ENCODE assay signal across 17 cellular contexts in the genomic region with DNA sequence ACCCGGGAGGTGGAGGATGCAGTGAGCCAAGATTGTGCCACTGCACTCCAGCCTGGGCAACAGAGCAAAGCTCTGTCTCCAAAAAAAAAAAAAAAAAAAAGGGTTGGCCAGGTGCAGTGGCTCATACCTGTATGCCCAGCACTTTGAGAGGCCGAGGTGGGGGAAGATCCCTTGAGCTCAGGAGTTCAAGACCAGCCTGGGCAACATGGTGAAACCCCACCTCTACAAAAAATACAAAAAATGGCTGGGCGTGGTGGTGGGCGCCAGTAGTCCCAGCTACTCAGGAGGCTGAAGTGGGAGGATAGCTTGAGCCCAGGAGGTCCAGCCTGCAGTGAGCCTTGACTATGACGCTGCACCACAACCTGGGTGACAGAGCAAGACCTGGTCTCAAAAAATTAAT. TPM values are rescaled to one million over a fixed set of nuclear protein-coding genes. Genes with fewer than 3 reads are reported as not detected.
DNase-seq lines count a peak whose midpoint lies in the region; ATAC-seq, FAIRE-seq and TF ChIP-seq lines count a peak whose summit lies in the region.
"Not testable (repeated sequence)": the region's sequence is repeated elsewhere in the genome, so short reads cannot be mapped to it uniquely, and the experiment has no call there.
"Had no signal": no experiment of that assay in that cellular context is flagged by ENCODE, and none has a peak within 500 bp of the region (broad histone marks: within the 10 kb centered on the region; RNA-seq: fewer than 3 reads in every experiment).

No MANE protein-coding gene starts in this region.

- peak overlapping the region; percentile 81 for H3K4me2 ChIP-seq in astrocyte (ENCODE audit: low read length)
- H3K4me2 ChIP-seq in H1 (ENCODE audit: insufficient read depth in 1 of 2, low read depth in 2 of 2, low read length in 2 of 2) = peak overlapping the region in 1 of 2 experiments; percentile 93; a peak in 1 of 4 replicates
- H3K4me2 ChIP-seq in mesenchymal stem cell (ENCODE audit: low read length, poor library complexity, severe bottlenecking) = peak overlapping the region; percentile 96

- H3K4me3 Mint-ChIP-seq in astrocyte (ENCODE audit: unreplicated experiment) = not testable (repeated sequence)

- H3K36me3 Mint-ChIP-seq in astrocyte (ENCODE audit: low read depth, unreplicated experiment) = not testable (repeated sequence)

- H3K27ac Mint-ChIP-seq in astrocyte (ENCODE audit: unreplicated experiment) = not testable (repeated sequence)

- H3K27me3 ChIP-seq in BJ (ENCODE audit: control insufficient read depth, insufficient read depth, low read length); NT2/D1 (ENCODE audit: insufficient read depth, insufficient read length); astrocyte (ENCODE audit: insufficient read depth, low read length); H1 (replicated peaks in 1 of 4; ENCODE audit: control insufficient read depth in 3 of 4, extremely low read depth in 1 of 4, insufficient read depth in 3 of 4, low read length in 3 of 4); gastroesophageal sphincter; mesenchymal stem cell (ENCODE audit: control insufficient read depth in 1 of 2, insufficient read depth in 1 of 2, low read length in 2 of 2); rectal smooth muscle tissue (ENCODE audit: control insufficient read depth, insufficient read depth, low read length); thoracic aorta (replicated peaks; ENCODE audit: insufficient read depth): not testable (repeated sequence)

- H3K4me1 ChIP-seq in NT2/D1 (ENCODE audit: insufficient read depth, insufficient read length) (peaks cover 30% of the 10 kb centered on the region), astrocyte (ENCODE audit: insufficient read depth, low read length) (peaks cover 50% of the 10 kb centered on the region), H1 (replicated peaks in 1 of 4; ENCODE audit: control insufficient read depth in 3 of 4, insufficient read depth in 4 of 4, low read length in 3 of 4) (peaks cover 10 to 35% (median 29%) of the 10 kb centered on the region in 4 experiments), gastroesophageal sphincter (peaks cover 14 to 74% (median 50%) of the 10 kb centered on the region in 3 donors), mesenchymal stem cell (ENCODE audit: control insufficient read depth, insufficient read depth, low read depth, low read length) (peaks cover 47% of the 10 kb centered on the region), rectal smooth muscle tissue (ENCODE audit: control insufficient read depth, insufficient read depth, low read length) (peaks cover 48% of the 10 kb centered on the region), thoracic aorta (ENCODE audit: control insufficient read depth in 1 of 2, low read depth in 2 of 2) (peaks cover 45 to 64% of the 10 kb centered on the region in 2 donors)

- H4K8ac ChIP-seq in H1 (ENCODE audit: extremely low read depth, insufficient read depth, low read length); mesenchymal stem cell (ENCODE audit: low read length): not testable (repeated sequence)

- not testable (repeated sequence) for H2BK5ac ChIP-seq in H1 (ENCODE audit: low read depth, low read length); mesenchymal stem cell (ENCODE audit: low read depth, low read length, poor library complexity, severe bottlenecking)

- H3K9ac ChIP-seq in NT2/D1 (ENCODE audit: insufficient read length, low read depth) = peak overlapping the region; percentile 96
- H3K9ac ChIP-seq in astrocyte (ENCODE audit: low read length); H1 (replicated peaks in 1 of 4; ENCODE audit: extremely low read depth in 1 of 4, low read depth in 3 of 4, low read length in 3 of 4); rectal smooth muscle tissue (ENCODE audit: low read length): not testable (repeated sequence)
- H3K9ac ChIP-seq in mesenchymal stem cell (ENCODE audit: low read length) = peak overlapping the region; percentile 96

- not testable (repeated sequence) for H3K23ac ChIP-seq in H1 (ENCODE audit: insufficient read length); mesenchymal stem cell (ENCODE audit: low read length in 2 of 2)

- H2AK5ac ChIP-seq in H1 (ENCODE audit: low read depth, low read length); mesenchymal stem cell (ENCODE audit: low read length, severe bottlenecking): not testable (repeated sequence)

- H3K14ac ChIP-seq in H1 (ENCODE audit: insufficient read length); mesenchymal stem cell (ENCODE audit: low read length in 2 of 2): not testable (repeated sequence)

- H2BK15ac ChIP-seq in H1 (ENCODE audit: low read length); mesenchymal stem cell (ENCODE audit: low read depth, poor library complexity, severe bottlenecking): not testable (repeated sequence)

- H3K4me1 Mint-ChIP-seq in astrocyte (ENCODE audit: low read depth, unreplicated experiment) = peaks cover 19% of the 10 kb centered on the region

- H3K27ac ChIP-seq in astrocyte (ENCODE audit: low read depth, low read length); H1 (ENCODE audit: low read depth, low read length); mesenchymal stem cell (ENCODE audit: low read length, poor library complexity, severe bottlenecking): not testable (repeated sequence)
- H3K27ac ChIP-seq in gastroesophageal sphincter (peak overlapping the region; percentile 70 to 100 (median 92)), rectal smooth muscle tissue (ENCODE audit: low read depth, low read length) (peak overlapping the region; percentile 74), thoracic aorta (peak overlapping the region; percentile 98 to 99)

- 0 out of 2 replicates have a peak overlapping the region, but pooled peaks have one; percentile 90 for H2BK12ac ChIP-seq in H1 (ENCODE audit: low read depth, low read length)
- H2BK12ac ChIP-seq in mesenchymal stem cell (ENCODE audit: low read length in 2 of 2) = not testable (repeated sequence)

- H4K5ac ChIP-seq in H1 (ENCODE audit: insufficient read length, low read depth, low read length) = not testable (repeated sequence)

- H3K4ac ChIP-seq in H1 (replicated peaks; ENCODE audit: insufficient read length, low read depth, low read length) = not testable (repeated sequence)
- peak overlapping the region in 1 of 2 experiments; percentile 17 for H3K4ac ChIP-seq in mesenchymal stem cell (ENCODE audit: low read depth in 1 of 2, low read length in 2 of 2)

- not testable (repeated sequence) for TF ChIP-seq EP300 in H1 (IDR thresholded peaks at IDR 0.05; ENCODE audit: borderline replicate concordance in 1 of 2, low read depth in 2 of 2, low read length in 2 of 2); gastroesophageal sphincter (IDR thresholded peaks at IDR 0.05)

- peaks cover 20% of the 10 kb centered on the region for H4K20me1 ChIP-seq in astrocyte (ENCODE audit: insufficient read depth, low read length)
- not testable (repeated sequence) for H4K20me1 ChIP-seq in H1 (replicated peaks in 1 of 2; ENCODE audit: control insufficient read depth in 1 of 2, insufficient read depth in 2 of 2, low read length in 2 of 2)

- not testable (repeated sequence) for TF ChIP-seq RAD21 in H1 (IDR thresholded peaks at IDR 0.05 in 1 of 2, conservative IDR thresholded peaks at IDR 0.05 in 1 of 2; ENCODE audit: low read depth in 2 of 2, low read length in 2 of 2)

- peaks cover 65% of the 10 kb centered on the region for H3K79me2 ChIP-seq in astrocyte (ENCODE audit: insufficient read depth, low read length)
- H3K79me2 ChIP-seq in H1 (ENCODE audit: control insufficient read depth in 1 of 2, insufficient read depth in 2 of 2, low read length in 2 of 2) = peaks cover 0 to 23% of the 10 kb centered on the region in 2 experiments; a peak in 1 of 4 replicates

- WGBS in H1 (ENCODE audit: extremely low coverage in 1 of 2, insufficient coverage in 1 of 2, insufficient read length in 1 of 2, insufficient replicate concordance in 2 of 2, low coverage in 1 of 2, low lambda C conversion rate in 2 of 2, missing lambda C conversion rate in 1 of 2), 2 experiments = 91% methylated on average over 3 of the region's 5 CpGs; no CpG with 5 or more reads in 1 of the 2 experiments
- WGBS in gastroesophageal sphincter (ENCODE audit: low coverage in 1 of 2), 2 donors = 63% methylated on average over 1 of the region's 5 CpGs; no CpG with 5 or more reads in 1 of the 2 donors
- WGBS in mesenchymal stem cell = 69% methylated on average over 3 of the region's 5 CpGs

- not testable (repeated sequence) for TF ChIP-seq POLR2A in H1 (IDR thresholded peaks at IDR 0.05; ENCODE audit: control extremely low read depth in 1 of 2, low read depth in 2 of 2, low read length in 2 of 2); gastroesophageal sphincter (IDR thresholded peaks at IDR 0.05)

- H3K9me3 Mint-ChIP-seq in astrocyte (ENCODE audit: unreplicated experiment) = not testable (repeated sequence)

- not testable (repeated sequence) for H3K27me3 Mint-ChIP-seq in astrocyte (ENCODE audit: low read depth, unreplicated experiment)

- not testable (repeated sequence) for H2BK120ac ChIP-seq in H1 (replicated peaks; ENCODE audit: low read depth, low read length); mesenchymal stem cell (ENCODE audit: low read depth, low read length)

- ATAC-seq in gastroesophageal sphincter; thoracic aorta (ENCODE audit: insufficient number of reproducible peaks, low FRiP score, low read depth): not testable (repeated sequence)

- peaks cover 16% of the 10 kb centered on the region; the same call in 1 of the 2 replicates for H3K23me2 ChIP-seq in H1 (ENCODE audit: low read depth, low read length)

- H3K18ac ChIP-seq in H1 (ENCODE audit: extremely low read depth, low read length); mesenchymal stem cell (ENCODE audit: low read depth in 1 of 2, low read length in 2 of 2): not testable (repeated sequence)

- FAIRE-seq in astrocyte (lab: Jason Lieb, UNC); H1 (lab: Jason Lieb, UNC): not testable (repeated sequence)

- H3K79me1 ChIP-seq in H1 (ENCODE audit: low read depth, low read length); mesenchymal stem cell (replicated peaks; ENCODE audit: low read length, poor library complexity, severe bottlenecking): not testable (repeated sequence)

- H4K91ac ChIP-seq in H1 (replicated peaks; ENCODE audit: insufficient read length, low read length); mesenchymal stem cell (ENCODE audit: low read length): not testable (repeated sequence)

- DNase-seq in BJ (ENCODE audit: low read depth); NT2/D1 (ENCODE audit: low read depth, low spot score); astrocyte (ENCODE audit: low read depth); H1 (ENCODE audit: low read depth in 1 of 2, low spot score in 2 of 2); mesenchymal stem cell; thoracic aorta (ENCODE audit: low spot score): not testable (repeated sequence)

- not testable (repeated sequence) for H3K9me3 ChIP-seq in NT2/D1 (ENCODE audit: insufficient read depth, low read length); astrocyte (ENCODE audit: insufficient read depth, low read depth, low read length); H1 (ENCODE audit: insufficient read depth in 2 of 2, low read depth in 1 of 2, low read length in 1 of 2); gastroesophageal sphincter; mesenchymal stem cell (ENCODE audit: control insufficient read depth, low read length); thoracic aorta

- not testable (repeated sequence) for H2AFZ ChIP-seq in astrocyte (ENCODE audit: low read depth, low read length); H1 (ENCODE audit: low read length); mesenchymal stem cell (ENCODE audit: low read depth, low read length)

- H2BK20ac ChIP-seq in H1 (ENCODE audit: low read length) = not testable (repeated sequence)

- POLR2A ChIA-PET in BJ (lab: Charles Lee) = not testable (repeated sequence)
- POLR2A ChIA-PET in H1 (lab: Charles Lee; ENCODE audit: partially characterized antibody) = interaction anchor here (1.6 kb wide), 1 partner anchor 77 kb away, joined by 5 read pairs; a partner anchor contains a TSS

- not testable (repeated sequence) for H3K56ac ChIP-seq in H1 (replicated peaks; ENCODE audit: insufficient read length, low read depth, low read length)

- H3K4me3 ChIP-seq in BJ (ENCODE audit: low read depth, low read length) (peak overlapping the region; percentile 27; the same call in 1 of the 2 replicates), NT2/D1 (ENCODE audit: insufficient read length, low read depth) (peak overlapping the region; percentile 99), gastroesophageal sphincter (peak overlapping the region in 1 of 2 donors; percentile 100), mesenchymal stem cell (ENCODE audit: insufficient read depth in 1 of 2, low read depth in 1 of 2, low read length in 2 of 2) (peak overlapping the region in 1 of 2 experiments; percentile 95), rectal smooth muscle tissue (ENCODE audit: low read length) (peak overlapping the region; percentile 22), thoracic aorta (peak overlapping the region; percentile 96)
- not testable (repeated sequence) for H3K4me3 ChIP-seq in astrocyte (ENCODE audit: insufficient read depth, low read depth, low read length); H1 (ENCODE audit: extremely low read depth in 1 of 4, insufficient read depth in 2 of 4, low read depth in 3 of 4, low read length in 4 of 4)

- CTCF ChIA-PET in BJ (lab: Yijun Ruan, JAX) (interaction anchor here (0.7 to 9.6 kb wide), 8 partner anchors 8 to 68 kb away, joined by 3 to 114 read pairs (median 3); no protein-coding TSS in a partner anchor), H1 (lab: Charles Lee; ENCODE audit: partially characterized antibody) (interaction anchor here (0.8 to 8.5 kb wide), 11 partner anchors 9 to 80 kb away, joined by 4 to 53 read pairs (median 18); a partner anchor contains a TSS)

- H3K36me3 ChIP-seq in BJ (ENCODE audit: control insufficient read depth, insufficient read depth, low read length); astrocyte (ENCODE audit: insufficient read depth, low read length); H1 (ENCODE audit: control insufficient read depth in 2 of 4, insufficient read depth in 4 of 4, low read length in 3 of 4); gastroesophageal sphincter; mesenchymal stem cell (ENCODE audit: control insufficient read depth in 1 of 2, insufficient read depth in 2 of 2, low read depth in 1 of 2, low read length in 2 of 2); rectal smooth muscle tissue (ENCODE audit: control insufficient read depth, insufficient read depth, low read length); thoracic aorta: not testable (repeated sequence)
- H3K36me3 ChIP-seq in NT2/D1 (ENCODE audit: insufficient read depth, insufficient read length, low read length) = peaks cover 16% of the 10 kb centered on the region

- not testable (repeated sequence) for TF ChIP-seq CTCF in BJ (IDR thresholded peaks at IDR 0.05; ENCODE audit: insufficient read depth, low read depth, low read length); astrocyte (IDR thresholded peaks at IDR 0.05; ENCODE audit: insufficient read depth, low read depth, low read length); H1 (IDR thresholded peaks at IDR 0.05; ENCODE audit: control extremely low read depth in 1 of 3, insufficient read depth in 1 of 3, low read depth in 1 of 3, low read length in 3 of 3); gastroesophageal sphincter (IDR thresholded peaks at IDR 0.05); thoracic aorta (IDR thresholded peaks at IDR 0.05)

RNA-seq across cellular contexts. Expression of a gene that starts 2.8 kb away (rescaled TPM):
- polyA plus RNA-seq in BJ (2011; rRNA removed) = 19.6 and 28.0 TPM in 2 replicates
- 27.5 and 31.5 TPM in 2 replicates for polyA minus RNA-seq in BJ (2011; rRNA and poly(A)+ RNA removed)
- 13.0 and 15.8 TPM in 2 replicates for total RNA-seq in astrocyte
- total RNA-seq in H1 (2021; fragmentation: NEBNext Ultra II Directional; extraction: Animal tissue kit (Norgen Biotek cat#: 25700)) = 12.6 and 13.1 TPM in 2 replicates
- polyA plus RNA-seq in H1 (2011; rRNA removed) = 8.8 and 13.9 TPM in 2 replicates
- 10.7 TPM for polyA plus RNA-seq in H1 (2011; cell fraction: cytosol; rRNA removed)
- polyA plus RNA-seq in H1 (2011; cell fraction: nucleus; rRNA removed) = 12.2 TPM
- polyA plus RNA-seq in H1 (2012, experiment 1 of 2) = 8.2 to 11.6 TPM (median 10.3 TPM) in 4 replicates
- polyA plus RNA-seq in H1 (2012, experiment 2 of 2) = 11.4 TPM
- 6.2 TPM for polyA plus RNA-seq in H1 (2013, experiment 1 of 2)
- 6.5 TPM for polyA plus RNA-seq in H1 (2013, experiment 2 of 2)
- polyA minus RNA-seq in H1 (2011; rRNA and poly(A)+ RNA removed) = 10.9 and 12.7 TPM in 2 replicates
- polyA minus RNA-seq in H1 (2011; cell fraction: cytosol; rRNA and poly(A)+ RNA removed) = 13.9 TPM
- polyA minus RNA-seq in H1 (2011; cell fraction: nucleus; rRNA and poly(A)+ RNA removed) = 19.5 TPM
- total RNA-seq in gastroesophageal sphincter = 100 to 1,000 TPM in 1 of 4 donors, 10 to 100 TPM in 3; 69.4 to 106 (median 73.0) TPM
- 26.3 TPM for polyA plus RNA-seq in mesenchymal stem cell (2013, experiment 1 of 2)
- polyA plus RNA-seq in mesenchymal stem cell (2013, experiment 2 of 2) = 26.1 TPM
- total RNA-seq in thoracic aorta = 100 to 1,000 TPM in 1 of 2 donors, 10 to 100 TPM in 1; 73.8 to 134 TPM

RNA-seq across cellular contexts. Expression of a gene that starts 47.3 kb away (rescaled TPM):
- polyA plus RNA-seq in BJ (2011; rRNA removed) (0.13 TPM in 1 of 2 replicates, not detected in the other), H1 (2011; rRNA removed) (0.28 TPM in 1 of 2 replicates, not detected in the other)
- not detected in 2 replicates for polyA minus RNA-seq in BJ (2011; rRNA and poly(A)+ RNA removed)
- total RNA-seq in astrocyte (not detected in 2 replicates), gastroesophageal sphincter (not detected), thoracic aorta (not detected)
- total RNA-seq in H1 (2021; fragmentation: NEBNext Ultra II Directional; extraction: Animal tissue kit (Norgen Biotek cat#: 25700)) = not detected in 2 replicates
- polyA plus RNA-seq in H1 (2011; cell fraction: cytosol; rRNA removed) = not detected
- not detected for polyA plus RNA-seq in H1 (2011; cell fraction: nucleus; rRNA removed)
- not detected in 4 replicates for polyA plus RNA-seq in H1 (2012, experiment 1 of 2)
- not detected for polyA plus RNA-seq in H1 (2012, experiment 2 of 2)
- not detected for polyA plus RNA-seq in H1 (2013, experiment 1 of 2)
- not detected for polyA plus RNA-seq in H1 (2013, experiment 2 of 2)
- polyA minus RNA-seq in H1 (2011; rRNA and poly(A)+ RNA removed) = not detected in 2 replicates
- polyA minus RNA-seq in H1 (2011; cell fraction: cytosol; rRNA and poly(A)+ RNA removed) = not detected
- not detected for polyA minus RNA-seq in H1 (2011; cell fraction: nucleus; rRNA and poly(A)+ RNA removed)
- not detected for polyA plus RNA-seq in mesenchymal stem cell (2013, experiment 1 of 2)
- not detected for polyA plus RNA-seq in mesenchymal stem cell (2013, experiment 2 of 2)
- total RNA-seq: activated B cell treated with CpG ODN at 0.5 μM for 24 hours; activated CD4-positive, alpha-beta memory T cell treated with anti-CD3 and anti-CD28 coated beads for 36 hours; CD8-positive, alpha-beta T cell; chondrocyte; GM23338; lung microvascular endothelial cell; natural killer cell; pulmonary artery endothelial cell; T-helper 2 cell treated with Interferon-gamma antibody and Interleukin-4, amounts not matched to agents 100 ng/mL and 5 ng/mL, for 36 hours had no signal
- polyA plus RNA-seq: GM23338 had no signal
